15 cellular contexts compared by ENCODE assay signal in the genomic region with DNA sequence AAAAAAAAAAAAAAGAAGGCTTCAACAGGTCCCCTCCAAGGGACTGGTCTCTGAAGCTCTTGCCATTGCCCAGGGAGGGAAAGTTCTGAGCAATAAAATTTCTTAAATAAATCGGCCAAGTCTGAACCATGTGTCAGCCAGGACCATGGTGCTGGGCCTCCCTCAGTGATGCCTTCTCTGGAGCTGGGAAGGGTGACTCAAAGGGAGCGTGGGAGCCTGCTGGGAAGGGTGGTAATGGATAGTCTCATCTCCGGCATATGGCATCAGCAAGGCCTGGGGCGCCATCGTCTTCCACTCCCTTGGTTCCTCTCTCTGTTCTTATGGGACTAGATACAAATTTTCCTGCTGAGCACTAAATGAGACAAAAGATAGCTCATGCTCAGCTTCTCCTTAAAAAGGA. TPM values are rescaled to one million over a fixed set of nuclear protein-coding genes. Genes with fewer than 3 reads are reported as not detected.
DNase-seq lines count a peak whose midpoint lies in the region; ATAC-seq and TF ChIP-seq lines count a peak whose summit lies in the region.
"Had no signal": no experiment of that assay in that cellular context is flagged by ENCODE, and none has a peak within 500 bp of the region (broad histone marks: within the 10 kb centered on the region; RNA-seq: fewer than 3 reads in every experiment).

No MANE protein-coding gene starts in this region.

- peaks cover 33% of the 10 kb centered on the region for H3K4me1 Mint-ChIP-seq in activated CD4-positive, alpha-beta T cell treated with anti-CD3 and anti-CD28 coated beads, Interleukin-2, amount 10 ng/mL, durations not matched to agents 7 days and 5 days
- peaks cover 25% of the 10 kb centered on the region for H3K4me1 Mint-ChIP-seq in activated CD4-positive, alpha-beta T cell treated with anti-CD3 and anti-CD28 coated beads for 36 hours
- H3K4me1 Mint-ChIP-seq in HFFc6 (ENCODE audit: low read depth) (peaks cover 38% of the 10 kb centered on the region), chondrocyte (ENCODE audit: low read depth) (peaks cover 30% of the 10 kb centered on the region)

- peak overlapping the region; percentile 54 for H3K27ac Mint-ChIP-seq in activated CD4-positive, alpha-beta T cell treated with anti-CD3 and anti-CD28 coated beads, Interleukin-2, amount 10 ng/mL, durations not matched to agents 7 days and 5 days
- H3K27ac Mint-ChIP-seq in activated CD4-positive, alpha-beta T cell treated with anti-CD3 and anti-CD28 coated beads for 36 hours, result no peak overlapping the region
- H3K27ac Mint-ChIP-seq in HFFc6 (peak overlapping the region; percentile 74; the same call in 1 of the 2 replicates), chondrocyte (ENCODE audit: unreplicated experiment) (peak overlapping the region; percentile 41)

- H3K36me3 Mint-ChIP-seq in activated CD4-positive, alpha-beta T cell treated with anti-CD3 and anti-CD28 coated beads, Interleukin-2, amount 10 ng/mL, durations not matched to agents 7 days and 5 days (ENCODE audit: low read depth), result peaks cover 13% of the 10 kb centered on the region
- H3K36me3 Mint-ChIP-seq in activated CD4-positive, alpha-beta T cell treated with anti-CD3 and anti-CD28 coated beads for 36 hours (ENCODE audit: low read depth), result peaks cover 21% of the 10 kb centered on the region
- peaks cover 6% of the 10 kb centered on the region for H3K36me3 Mint-ChIP-seq in HFFc6 (ENCODE audit: low read depth)
- H3K36me3 Mint-ChIP-seq in chondrocyte (ENCODE audit: low read depth), result peaks cover 4% of the 10 kb centered on the region

- no peak for TF ChIP-seq CTCF in HFFc6 (IDR thresholded peaks at IDR 0.05)
- no peak for TF ChIP-seq CTCF in chondrocyte (IDR thresholded peaks at IDR 0.05)

- ATAC-seq in activated CD4-positive, alpha-beta T cell treated with anti-CD3 and anti-CD28 coated beads for 36 hours, result no peak
- no peak for ATAC-seq in HG03045 (IDR thresholded peaks at IDR 0.05; ENCODE audit: unreplicated experiment)
- ATAC-seq: activated CD4-positive, CD25-positive, alpha-beta regulatory T cell treated with anti-CD3 and anti-CD28 coated beads, Interleukin-2, amount 50 U/mL, for 24 hours had no signal

- no peaks in the 10 kb centered on the region for H3K9me3 Mint-ChIP-seq in activated CD4-positive, alpha-beta T cell treated with anti-CD3 and anti-CD28 coated beads, Interleukin-2, amount 10 ng/mL, durations not matched to agents 7 days and 5 days
- H3K9me3 Mint-ChIP-seq in activated CD4-positive, alpha-beta T cell treated with anti-CD3 and anti-CD28 coated beads for 36 hours (ENCODE audit: low read depth), result no peaks in the 10 kb centered on the region
- H3K9me3 Mint-ChIP-seq in HFFc6 (no peaks in the 10 kb centered on the region), chondrocyte (ENCODE audit: low read depth) (no peaks in the 10 kb centered on the region)

- peak overlapping the region; percentile 42 for H3K4me3 Mint-ChIP-seq in activated CD4-positive, alpha-beta T cell treated with anti-CD3 and anti-CD28 coated beads, Interleukin-2, amount 10 ng/mL, durations not matched to agents 7 days and 5 days
- no peak overlapping the region for H3K4me3 Mint-ChIP-seq in activated CD4-positive, alpha-beta T cell treated with anti-CD3 and anti-CD28 coated beads for 36 hours
- peak overlapping the region; percentile 52 for H3K4me3 Mint-ChIP-seq in HFFc6
- H3K4me3 Mint-ChIP-seq in chondrocyte (ENCODE audit: unreplicated experiment), result peak overlapping the region; percentile 4

- no peaks in the 10 kb centered on the region for H3K27me3 Mint-ChIP-seq in activated CD4-positive, alpha-beta T cell treated with anti-CD3 and anti-CD28 coated beads, Interleukin-2, amount 10 ng/mL, durations not matched to agents 7 days and 5 days
- H3K27me3 Mint-ChIP-seq in activated CD4-positive, alpha-beta T cell treated with anti-CD3 and anti-CD28 coated beads for 36 hours, result no peaks in the 10 kb centered on the region
- H3K27me3 Mint-ChIP-seq in HFFc6 (ENCODE audit: insufficient read depth), result peaks cover 4% of the 10 kb centered on the region; the same call in 1 of the 2 replicates
- no peaks in the 10 kb centered on the region for H3K27me3 Mint-ChIP-seq in chondrocyte (ENCODE audit: low read depth)

- POLR2A ChIA-PET in activated CD4-positive, alpha-beta T cell treated with anti-CD3 and anti-CD28 coated beads, Interleukin-2, amount 10 ng/mL, durations not matched to agents 7 days and 5 days (lab: Charles Lee), result no interaction called here
- POLR2A ChIA-PET in activated CD4-positive, alpha-beta T cell treated with anti-CD3 and anti-CD28 coated beads for 36 hours (lab: Charles Lee), result interaction anchor here (0.6 to 0.9 kb wide), 2 partner anchors 18 to 42 kb away, joined by 3 to 4 read pairs; a partner anchor contains a TSS

- no peak for DNase-seq in activated CD4-positive, alpha-beta T cell treated with anti-CD3 and anti-CD28 coated beads, Interleukin-2, amount 10 ng/mL, durations not matched to agents 7 days and 5 days
- DNase-seq in activated CD4-positive, alpha-beta T cell treated with anti-CD3 and anti-CD28 coated beads for 36 hours, result no peak
- DNase-seq in HFFc6 (peak; percentile 57), chondrocyte (ENCODE audit: low spot score) (no peak), posterior vena cava (ENCODE audit: low spot score) (peak; percentile 76), dermis blood vessel endothelial cell (no peak), GDM1 (lab: John Stamatoyannopoulos, UW) (no peak)
- DNase-seq: activated gamma-delta T cell treated with Interleukin-2 at 50 U/mL for 16 hours, cortex of kidney, DMS53, KBM-7, NCI-H1694 treated with DMSO at 0.1 percent for 48 hours, small intestine had no signal

- CTCF ChIA-PET in activated CD4-positive, alpha-beta T cell treated with anti-CD3 and anti-CD28 coated beads, Interleukin-2, amount 10 ng/mL, durations not matched to agents 7 days and 5 days (lab: Charles Lee), result interaction anchor here (1.6 to 2.6 kb wide), 4 partner anchors 19 to 151 kb away, joined by 7 to 13 read pairs (median 8); a partner anchor contains a TSS
- CTCF ChIA-PET in activated CD4-positive, alpha-beta T cell treated with anti-CD3 and anti-CD28 coated beads for 36 hours (lab: Charles Lee), result interaction anchor here (0.6 to 1.9 kb wide), 4 partner anchors 8 to 295 kb away, joined by 3 to 10 read pairs (median 4); no protein-coding TSS in a partner anchor

- intact Hi-C loops in activated CD4-positive, alpha-beta T cell treated with anti-CD3 and anti-CD28 coated beads for 36 hours (cut with DNase I, micrococcal nuclease), result loop anchor here in 1 of 2 experiments (10.0 kb wide), 1 partner anchor 108 kb away; a partner anchor contains a TSS
- intact Hi-C loops in posterior vena cava (cut with DNase I), result loop anchor here in 1 of 2 donors (10.0 kb wide), 1 partner anchor 108 kb away; a partner anchor contains a TSS

RNA-seq across cellular contexts. Expression of a gene that starts 2.3 kb away (rescaled TPM):
- total RNA-seq in activated CD4-positive, alpha-beta T cell treated with anti-CD3 and anti-CD28 coated beads, Interleukin-2, amount 10 ng/mL, durations not matched to agents 7 days and 5 days, result 10 to 100 TPM; 55.5 to 59.3 TPM
- 10 to 100 TPM; 59.6 to 64.2 TPM for total RNA-seq in activated CD4-positive, alpha-beta T cell treated with anti-CD3 and anti-CD28 coated beads for 36 hours
- 100 to 1,000 TPM; 123 to 184 (median 130) TPM for total RNA-seq in HFFc6 (2021; fragmentation: NEBNext Ultra II Directional; extraction: Animal tissue kit (Norgen Biotek cat#: 25700))
- total RNA-seq in chondrocyte (167 to 199 TPM (median 193 TPM) in 3 replicates), posterior vena cava (100 to 1,000 TPM in 1 of 2 donors, 10 to 100 TPM in 1; 77.8 to 113 TPM), dermis blood vessel endothelial cell (67.6 and 109 TPM in 2 replicates)

RNA-seq across cellular contexts. Expression of a gene that starts 3.6 kb away (rescaled TPM):
- 1 to 10 TPM; 3.5 to 5.7 TPM for total RNA-seq in activated CD4-positive, alpha-beta T cell treated with anti-CD3 and anti-CD28 coated beads, Interleukin-2, amount 10 ng/mL, durations not matched to agents 7 days and 5 days
- 1 to 10 TPM; 4.0 to 9.2 TPM for total RNA-seq in activated CD4-positive, alpha-beta T cell treated with anti-CD3 and anti-CD28 coated beads for 36 hours
- 1 to 10 TPM in 5 of 6 experiments, under 1 TPM in 1; 0.85 to 2.6 (median 1.4) TPM for total RNA-seq in HFFc6 (2021; fragmentation: NEBNext Ultra II Directional; extraction: Animal tissue kit (Norgen Biotek cat#: 25700))
- total RNA-seq in chondrocyte (3.3 to 7.0 TPM (median 5.9 TPM) in 3 replicates), posterior vena cava (1 to 10 TPM; 1.5 to 3.5 TPM), dermis blood vessel endothelial cell (0.88 and 2.0 TPM in 2 replicates)

RNA-seq across cellular contexts. Expression of a gene that starts 15.9 kb away (rescaled TPM):
- 10 to 100 TPM; 23.0 to 23.5 TPM for total RNA-seq in activated CD4-positive, alpha-beta T cell treated with anti-CD3 and anti-CD28 coated beads, Interleukin-2, amount 10 ng/mL, durations not matched to agents 7 days and 5 days
- total RNA-seq in activated CD4-positive, alpha-beta T cell treated with anti-CD3 and anti-CD28 coated beads for 36 hours, result 10 to 100 TPM; 50.0 to 53.3 TPM
- 10 to 100 TPM; 56.8 to 64.8 (median 59.4) TPM for total RNA-seq in HFFc6 (2021; fragmentation: NEBNext Ultra II Directional; extraction: Animal tissue kit (Norgen Biotek cat#: 25700))
- total RNA-seq in chondrocyte (36.3 to 44.5 TPM (median 41.9 TPM) in 3 replicates), posterior vena cava (10 to 100 TPM; 29.8 to 30.6 TPM), dermis blood vessel endothelial cell (18.4 and 36.2 TPM in 2 replicates)

RNA-seq across cellular contexts. Expression of a gene that starts 18.1 kb away (rescaled TPM):
- total RNA-seq in activated CD4-positive, alpha-beta T cell treated with anti-CD3 and anti-CD28 coated beads, Interleukin-2, amount 10 ng/mL, durations not matched to agents 7 days and 5 days, result 10 to 100 TPM; 28.3 to 33.3 TPM
- 10 to 100 TPM; 21.3 to 25.8 TPM for total RNA-seq in activated CD4-positive, alpha-beta T cell treated with anti-CD3 and anti-CD28 coated beads for 36 hours
- 10 to 100 TPM; 13.0 to 16.3 (median 14.7) TPM for total RNA-seq in HFFc6 (2021; fragmentation: NEBNext Ultra II Directional; extraction: Animal tissue kit (Norgen Biotek cat#: 25700))
- total RNA-seq in chondrocyte (13.8 to 17.3 TPM (median 15.2 TPM) in 3 replicates), posterior vena cava (10 to 100 TPM; 10.1 to 11.7 TPM), dermis blood vessel endothelial cell (16.0 and 17.4 TPM in 2 replicates)

RNA-seq across cellular contexts. Expression of a gene that starts 18.3 kb away (rescaled TPM):
- total RNA-seq in activated CD4-positive, alpha-beta T cell treated with anti-CD3 and anti-CD28 coated beads, Interleukin-2, amount 10 ng/mL, durations not matched to agents 7 days and 5 days, result 10 to 100 TPM; 11.2 to 12.9 TPM
- 1 to 10 TPM; 9.2 to 9.9 TPM for total RNA-seq in activated CD4-positive, alpha-beta T cell treated with anti-CD3 and anti-CD28 coated beads for 36 hours
- total RNA-seq in HFFc6 (2021; fragmentation: NEBNext Ultra II Directional; extraction: Animal tissue kit (Norgen Biotek cat#: 25700)), result 10 to 100 TPM; 15.0 to 24.5 (median 17.5) TPM
- 14.1 to 18.9 TPM (median 15.2 TPM) in 3 replicates for total RNA-seq in chondrocyte
- 10 to 100 TPM; 12.1 to 14.6 TPM for total RNA-seq in posterior vena cava
- total RNA-seq in dermis blood vessel endothelial cell, result 7.3 and 9.0 TPM in 2 replicates

Comparison
In these comparisons a context has a peak if more than half of its experiments do, and no peak if none do; other contexts are left out.
1. DNase-seq: peak in HFFc6 (single experiment) and posterior vena cava (single experiment); none in activated CD4-positive, alpha-beta T cell treated with anti-CD3 and anti-CD28 coated beads, Interleukin-2, amount 10 ng/mL, durations not matched to agents 7 days and 5 days (single experiment), activated CD4-positive, alpha-beta T cell treated with anti-CD3 and anti-CD28 coated beads for 36 hours (single experiment), chondrocyte (single experiment), dermis blood vessel endothelial cell (single experiment) and GDM1 (single experiment).